In genomic region chr5:180072256-180072548, GRCh38 we compare ENCODE assay signal across 1 cellular context.
TF ChIP-seq lines count a peak whose summit lies in the region.

No MANE protein-coding gene starts in this region.

TF ChIP-seq in K562, 482 proteins besides CTCF, POLR2A, EP300 and RAD21 (continued from another document and continues in another):
- TF ChIP-seq MBD1 (CRISPR knock-in tag; IDR thresholded peaks at IDR 0.05) (peak; percentile 97), GABPA (tag; conservative IDR thresholded peaks at IDR 0.05; ENCODE audit: low read depth) (no peak), CREM (IDR thresholded peaks at IDR 0.05; ENCODE audit: low read depth) (no peak), DMBX1 (CRISPR knock-in tag; IDR thresholded peaks at IDR 0.05; ENCODE audit: borderline replicate concordance) (no peak), ILF3 (IDR thresholded peaks at IDR 0.05; ENCODE audit: borderline replicate concordance) (no peak), ZC3H8 (IDR thresholded peaks at IDR 0.05) (no peak), CBX1 (IDR thresholded peaks at IDR 0.05; ENCODE audit: low read depth) (no peak; the same call in 1 of the 2 replicates), YY1 (IDR thresholded peaks at IDR 0.05; ENCODE audit: borderline replicate concordance in 1 of 3, control insufficient read depth in 1 of 3, extremely low read depth in 1 of 3, insufficient read depth in 3 of 3, insufficient read length in 1 of 3, insufficient replicate concordance in 2 of 3, low read depth in 1 of 3, low read length in 2 of 3) (no peak), PKNOX1 (IDR thresholded peaks at IDR 0.05) (no peak), ZNF408 (CRISPR knock-in tag; IDR thresholded peaks at IDR 0.05; ENCODE audit: low read depth) (no peak), SNAPC5 (CRISPR knock-in tag; IDR thresholded peaks at IDR 0.05) (no peak), ELF1 (tag; IDR thresholded peaks at IDR 0.05) (no peak), CLOCK (CRISPR knock-in tag; IDR thresholded peaks at IDR 0.05; ENCODE audit: borderline replicate concordance) (0 out of 2 replicates have a peak, but pooled peaks have one; percentile 6), ZNF740 (CRISPR knock-in tag; IDR thresholded peaks at IDR 0.05) (no peak), ZNF740 (tag; IDR thresholded peaks at IDR 0.05) (peak in 1 of 2 experiments; percentile 22; a peak in 1 of 4 replicates), SRSF7 (optimal IDR thresholded peaks at IDR 0.05; ENCODE audit: low read depth, low read length) (no peak), THAP7 (CRISPR knock-in tag; IDR thresholded peaks at IDR 0.05) (no peak), TCF7L2 (IDR thresholded peaks at IDR 0.05; ENCODE audit: low read depth, low read length) (no peak), MNT (conservative IDR thresholded peaks at IDR 0.05) (peak in 1 of 2 experiments; percentile 27; a peak in 1 of 4 replicates), BCLAF1 (IDR thresholded peaks at IDR 0.05; ENCODE audit: borderline replicate concordance in 1 of 2, control insufficient read depth in 1 of 2, low read depth in 2 of 2, low read length in 1 of 2) (no peak), ZBTB8A (IDR thresholded peaks at IDR 0.05; ENCODE audit: partially characterized antibody) (no peak), SAFB (IDR thresholded peaks at IDR 0.05; ENCODE audit: borderline replicate concordance, low read depth, low read length) (no peak), ZNF354B (CRISPR knock-in tag; IDR thresholded peaks at IDR 0.05) (0 out of 2 replicates have a peak, but pooled peaks have one; percentile 35), CREB3 (tag; conservative IDR thresholded peaks at IDR 0.05; ENCODE audit: low read depth) (no peak; the same call in 1 of the 2 replicates), TRIM25 (IDR thresholded peaks at IDR 0.05; ENCODE audit: borderline replicate concordance) (no peak), TAL1 (IDR thresholded peaks at IDR 0.05) (no peak), SMARCC2 (IDR thresholded peaks at IDR 0.05; ENCODE audit: low read depth) (no peak), CBFA2T2 (conservative IDR thresholded peaks at IDR 0.05) (no peak), NR2C2 (CRISPR knock-in tag; IDR thresholded peaks at IDR 0.05) (no peak), NR2C2 (tag; IDR thresholded peaks at IDR 0.05) (0 out of 2 replicates have a peak, but pooled peaks have one; percentile 46), SIN3A (IDR thresholded peaks at IDR 0.05; ENCODE audit: borderline replicate concordance in 2 of 2, control insufficient read depth in 1 of 2, low read depth in 2 of 2, low read length in 2 of 2) (no peak), ZMIZ1 (IDR thresholded peaks at IDR 0.05; ENCODE audit: low read depth in 2 of 2, low read length in 2 of 2) (0 out of 4 replicates have a peak, but pooled peaks of 1 of the 2 experiments have one; percentile 7), CSDE1 (IDR thresholded peaks at IDR 0.05) (peak in 1 of 2 experiments; percentile 55; a peak in 1 of 4 replicates), STAT5B (CRISPR knock-in tag; IDR thresholded peaks at IDR 0.05) (0 out of 2 replicates have a peak, but pooled peaks have one; percentile 50), E2F1 (CRISPR knock-in tag; IDR thresholded peaks at IDR 0.05) (peak; percentile 93), SIX5 (IDR thresholded peaks at IDR 0.05; ENCODE audit: borderline replicate concordance in 1 of 2, insufficient read depth in 1 of 2, low read depth in 1 of 2, low read length in 2 of 2) (no peak), KLF16 (IDR thresholded peaks at IDR 0.05) (0 out of 2 replicates have a peak, but pooled peaks have one; percentile 3), ZNF644 (tag; IDR thresholded peaks at IDR 0.05; ENCODE audit: low read depth) (no peak)
